In genomic region chr9:19720374-19720773, GRCh38 we compare ENCODE assay signal across 11 cellular contexts.
DNase-seq lines count a peak whose midpoint lies in the region; TF ChIP-seq lines count a peak whose summit lies in the region.
"Had no signal": no experiment of that assay in that cellular context is flagged by ENCODE, and none has a peak within 500 bp of the region (broad histone marks: within the 10 kb centered on the region; RNA-seq: fewer than 3 reads in every experiment).

No MANE protein-coding gene starts in this region.

- no peaks in the 10 kb centered on the region for H3F3A ChIP-seq in GM23248 (ENCODE audit: insufficient read depth)
- no peaks in the 10 kb centered on the region for H3F3A ChIP-seq in neural cell (ENCODE audit: insufficient read depth, low read length, poor library complexity, severe bottlenecking)

- H3K9ac ChIP-seq in GM23248 (no peak overlapping the region), neural cell (ENCODE audit: low read length) (no peak overlapping the region)

- intact Hi-C loops in dorsolateral prefrontal cortex (cut with DNase I), result loop anchor here in 1 of 2 donors (10.0 kb wide), 1 partner anchor 56 kb away; no protein-coding TSS in a partner anchor
- intact Hi-C loops in prostate gland (cut with DNase I), result no loop called here

- H3K27me3 ChIP-seq in GM23248 (replicated peaks; ENCODE audit: insufficient read depth), result no peaks in the 10 kb centered on the region
- H3K27me3 ChIP-seq in neural cell (ENCODE audit: insufficient read depth, low read depth, low read length), result no peaks in the 10 kb centered on the region
- no peaks in the 10 kb centered on the region for H3K27me3 ChIP-seq in dorsolateral prefrontal cortex
- H3K27me3 ChIP-seq in prostate gland (replicated peaks; ENCODE audit: insufficient read depth), result no peaks in the 10 kb centered on the region

- H3K27ac Mint-ChIP-seq in endothelial cell (ENCODE audit: unreplicated experiment) (no peak overlapping the region), glutamatergic neuron (ENCODE audit: unreplicated experiment) (no peak overlapping the region)

- H3K4me3 ChIP-seq in GM23248 (no peak overlapping the region), neural cell (ENCODE audit: low read length) (no peak overlapping the region), dorsolateral prefrontal cortex (no peak overlapping the region), prostate gland (no peak overlapping the region)

- TF ChIP-seq EP300 in neural cell (conservative IDR thresholded peaks at IDR 0.05; ENCODE audit: poor library complexity, severe bottlenecking), result no peak

- no peaks in the 10 kb centered on the region for H3K36me3 Mint-ChIP-seq in endothelial cell (ENCODE audit: low read depth, unreplicated experiment)
- no peaks in the 10 kb centered on the region for H3K36me3 Mint-ChIP-seq in glutamatergic neuron (ENCODE audit: unreplicated experiment)

- H3K27me3 Mint-ChIP-seq in endothelial cell (ENCODE audit: unreplicated experiment) (no peaks in the 10 kb centered on the region), glutamatergic neuron (ENCODE audit: unreplicated experiment) (peaks cover 3% of the 10 kb centered on the region)

- no peak overlapping the region for H2AFZ ChIP-seq in GM23248
- H2AFZ ChIP-seq in neural cell (ENCODE audit: low read depth, low read length), result no peak overlapping the region

- H3K4me2 ChIP-seq in GM23248 (ENCODE audit: unreplicated experiment), result no peak overlapping the region
- no peak overlapping the region for H3K4me2 ChIP-seq in neural cell (ENCODE audit: low read length)

- H3K4me1 Mint-ChIP-seq in endothelial cell (ENCODE audit: unreplicated experiment) (no peaks in the 10 kb centered on the region), glutamatergic neuron (ENCODE audit: low read depth, unreplicated experiment) (peaks cover 5% of the 10 kb centered on the region)

- H3K9me3 ChIP-seq in GM23248 (ENCODE audit: low read depth) (no peaks in the 10 kb centered on the region), neural cell (ENCODE audit: low read length) (no peaks in the 10 kb centered on the region), prostate gland (no peaks in the 10 kb centered on the region)

- H3K4me1 ChIP-seq in GM23248 (ENCODE audit: insufficient read depth) (no peaks in the 10 kb centered on the region), prostate gland (replicated peaks) (no peaks in the 10 kb centered on the region)

- WGBS in GM23248 (ENCODE audit: low coverage in 1 of 2, low lambda C conversion rate in 2 of 2, missing lambda C conversion rate in 2 of 2), 2 experiments, result 2 to 4% methylated on average over 3 of the region's 3 CpGs
- WGBS in prostate gland, result 12% methylated on average over 3 of the region's 3 CpGs

- no peaks in the 10 kb centered on the region for H3K79me2 ChIP-seq in GM23248 (ENCODE audit: insufficient read depth)
- H3K79me2 ChIP-seq in neural cell (replicated peaks; ENCODE audit: insufficient read depth, low read length), result no peaks in the 10 kb centered on the region

- peaks cover 2% of the 10 kb centered on the region for H3K9me2 ChIP-seq in GM23248 (ENCODE audit: insufficient read depth)
- H3K9me2 ChIP-seq in neural cell (ENCODE audit: insufficient read depth, low read length), result no peaks in the 10 kb centered on the region

- H3K4me3 Mint-ChIP-seq in endothelial cell (ENCODE audit: unreplicated experiment) (no peak overlapping the region), glutamatergic neuron (ENCODE audit: unreplicated experiment) (no peak overlapping the region)

- in situ Hi-C loops in GM23248 (cut with MboI), result no loop called here

- TF ChIP-seq CTCF in endothelial cell (IDR thresholded peaks at IDR 0.05; ENCODE audit: unreplicated experiment) (no peak), neural cell (IDR thresholded peaks at IDR 0.05; ENCODE audit: poor library complexity, severe bottlenecking) (no peak), dorsolateral prefrontal cortex (IDR thresholded peaks at IDR 0.05 in 54 of 56, conservative IDR thresholded peaks at IDR 0.05 in 2 of 56; ENCODE audit: low read depth in 1 of 56, partially characterized antibody in 56 of 56) (no peak), glutamatergic neuron (IDR thresholded peaks at IDR 0.05; ENCODE audit: partially characterized antibody, unreplicated experiment) (no peak), prostate gland (IDR thresholded peaks at IDR 0.05) (no peak)

- DNase-seq in GM23248 (peak; percentile 50), RKO (ENCODE audit: low spot score) (peak; percentile 61), endothelial cell (ENCODE audit: low spot score) (peak; percentile 57), dorsolateral prefrontal cortex (no peak), glutamatergic neuron (no peak), prostate gland (ENCODE audit: low spot score) (no peak)
- DNase-seq in stimulated activated CD4-positive, alpha-beta T cell treated with anti-CD3 and anti-CD28 coated beads, Interleukin-2, amount 100 ng/mL, for 48 hours, result no peak
- DNase-seq: activated CD4-positive, alpha-beta T cell treated with anti-CD3 and anti-CD28 coated beads, Interleukin-2, amount 50 U/mL, for 1 hour; NCI-H2029 treated with DMSO at 0.1 percent for 48 hours; stimulated activated naive CD4-positive, alpha-beta T cell treated with Interleukin-2 at 50 U/mL for 16 hours had no signal

- H3K9me3 Mint-ChIP-seq in endothelial cell (ENCODE audit: unreplicated experiment) (no peaks in the 10 kb centered on the region), glutamatergic neuron (ENCODE audit: unreplicated experiment) (no peaks in the 10 kb centered on the region)

- H4K20me1 ChIP-seq in GM23248 (ENCODE audit: insufficient read depth) (no peaks in the 10 kb centered on the region), neural cell (ENCODE audit: insufficient read depth) (no peaks in the 10 kb centered on the region)

- H3K27ac ChIP-seq in GM23248, result no peak overlapping the region
- no peak overlapping the region for H3K27ac ChIP-seq in neural cell (ENCODE audit: low read length)
- H3K27ac ChIP-seq in dorsolateral prefrontal cortex, result peak overlapping the region in 1 of 59 donors; percentile 45
- H3K27ac ChIP-seq in prostate gland, result no peak overlapping the region

- no peak for TF ChIP-seq POLR2A in prostate gland (IDR thresholded peaks at IDR 0.05)

- no peak for TF ChIP-seq RAD21 in neural cell (conservative IDR thresholded peaks at IDR 0.05)

- no peaks in the 10 kb centered on the region for H3K36me3 ChIP-seq in GM23248 (ENCODE audit: low read depth)
- no peaks in the 10 kb centered on the region for H3K36me3 ChIP-seq in neural cell (ENCODE audit: insufficient read depth, low read length)
- no peaks in the 10 kb centered on the region for H3K36me3 ChIP-seq in prostate gland

TF ChIP-seq in neural cell, 6 proteins besides CTCF, POLR2A, EP300 and RAD21:
- TF ChIP-seq POLR2AphosphoS5 (IDR thresholded peaks at IDR 0.05), result no peak
- TF ChIP-seq, protein P1, sequence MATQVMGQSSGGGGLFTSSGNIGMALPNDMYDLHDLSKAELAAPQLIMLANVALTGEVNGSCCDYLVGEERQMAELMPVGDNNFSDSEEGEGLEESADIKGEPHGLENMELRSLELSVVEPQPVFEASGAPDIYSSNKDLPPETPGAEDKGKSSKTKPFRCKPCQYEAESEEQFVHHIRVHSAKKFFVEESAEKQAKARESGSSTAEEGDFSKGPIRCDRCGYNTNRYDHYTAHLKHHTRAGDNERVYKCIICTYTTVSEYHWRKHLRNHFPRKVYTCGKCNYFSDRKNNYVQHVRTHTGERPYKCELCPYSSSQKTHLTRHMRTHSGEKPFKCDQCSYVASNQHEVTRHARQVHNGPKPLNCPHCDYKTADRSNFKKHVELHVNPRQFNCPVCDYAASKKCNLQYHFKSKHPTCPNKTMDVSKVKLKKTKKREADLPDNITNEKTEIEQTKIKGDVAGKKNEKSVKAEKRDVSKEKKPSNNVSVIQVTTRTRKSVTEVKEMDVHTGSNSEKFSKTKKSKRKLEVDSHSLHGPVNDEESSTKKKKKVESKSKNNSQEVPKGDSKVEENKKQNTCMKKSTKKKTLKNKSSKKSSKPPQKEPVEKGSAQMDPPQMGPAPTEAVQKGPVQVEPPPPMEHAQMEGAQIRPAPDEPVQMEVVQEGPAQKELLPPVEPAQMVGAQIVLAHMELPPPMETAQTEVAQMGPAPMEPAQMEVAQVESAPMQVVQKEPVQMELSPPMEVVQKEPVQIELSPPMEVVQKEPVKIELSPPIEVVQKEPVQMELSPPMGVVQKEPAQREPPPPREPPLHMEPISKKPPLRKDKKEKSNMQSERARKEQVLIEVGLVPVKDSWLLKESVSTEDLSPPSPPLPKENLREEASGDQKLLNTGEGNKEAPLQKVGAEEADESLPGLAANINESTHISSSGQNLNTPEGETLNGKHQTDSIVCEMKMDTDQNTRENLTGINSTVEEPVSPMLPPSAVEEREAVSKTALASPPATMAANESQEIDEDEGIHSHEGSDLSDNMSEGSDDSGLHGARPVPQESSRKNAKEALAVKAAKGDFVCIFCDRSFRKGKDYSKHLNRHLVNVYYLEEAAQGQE (IDR thresholded peaks at IDR 0.05; ENCODE audit: borderline replicate concordance), result peak; percentile 67
- TF ChIP-seq SMC3 (conservative IDR thresholded peaks at IDR 0.05; ENCODE audit: poor library complexity), result no peak
- no peak for TF ChIP-seq TAF1 (IDR thresholded peaks at IDR 0.05; ENCODE audit: low read depth)
- no peak for TF ChIP-seq MXI1 (conservative IDR thresholded peaks at IDR 0.05; ENCODE audit: poor library complexity, severe bottlenecking)
- TF ChIP-seq EZH2 (IDR thresholded peaks at IDR 0.05; ENCODE audit: borderline replicate concordance, insufficient read depth, low read length, poor library complexity, severe bottlenecking), result no peak

Comparison
In these comparisons a context has a peak if more than half of its experiments do, and no peak if none do; other contexts are left out.
1. DNase-seq: peak in GM23248 (single experiment), RKO (single experiment) and endothelial cell (single experiment); none in dorsolateral prefrontal cortex (0 of 10), stimulated activated CD4-positive, alpha-beta T cell treated with anti-CD3 and anti-CD28 coated beads, Interleukin-2, amount 100 ng/mL, for 48 hours (0 of 2), glutamatergic neuron (single experiment) and prostate gland (single experiment).